In genomic region chr1:202348509-202349262, GRCh38 we compare ENCODE assay signal across 8 cellular contexts. TPM values are rescaled to one million over a fixed set of nuclear protein-coding genes. Genes with fewer than 3 reads are reported as not detected.
DNase-seq lines count a peak whose midpoint lies in the region; ATAC-seq and TF ChIP-seq lines count a peak whose summit lies in the region.

Gene PPP1R12B (plus strand): TSS chr1:202348699. CDS start chr1:202348852, 153 bp downstream.

- TF ChIP-seq CTCF in KMS-11 (conservative IDR thresholded peaks at IDR 0.05; ENCODE audit: low read depth, low read length) (no peak), Peyer's patch (IDR thresholded peaks at IDR 0.05) (peak in 1 of 6 experiments; percentile 1), esophagus muscularis mucosa (IDR thresholded peaks at IDR 0.05) (no peak)

- intact Hi-C loops in esophagus muscularis mucosa (cut with DNase I) = loop anchor here (10.0 kb wide), 3 partner anchors 66 to 276 kb away; no protein-coding TSS in a partner anchor

- H3K4me2 ChIP-seq in KMS-11 = peak within 1 kb of the TSS; percentile 67

- H3K79me2 ChIP-seq in KMS-11 (ENCODE audit: insufficient read depth, low read depth) = peaks cover 38% of the 10 kb centered on the region; the same call in 1 of the 2 replicates

- WGBS in esophagus muscularis mucosa = under 1% methylated on average over 23 of the region's 62 CpGs

- TF ChIP-seq EP300 in esophagus muscularis mucosa (IDR thresholded peaks at IDR 0.05) = no peak

- H3K9me3 ChIP-seq in Peyer's patch = no peaks in the 10 kb centered on the region
- no peaks in the 10 kb centered on the region for H3K9me3 ChIP-seq in esophagus muscularis mucosa

- H3K27ac ChIP-seq in KMS-11 (peak within 1 kb of the TSS; percentile 46), Peyer's patch (peak within 1 kb of the TSS; percentile 81 to 92 (median 85)), esophagus muscularis mucosa (replicated peaks in 1 of 4) (peak within 1 kb of the TSS; percentile 89 to 93 (median 92))

- H3K36me3 ChIP-seq in KMS-11 (ENCODE audit: insufficient read depth) = no peaks in the 10 kb centered on the region
- H3K36me3 ChIP-seq in Peyer's patch = no peaks in the 10 kb centered on the region
- H3K36me3 ChIP-seq in esophagus muscularis mucosa = no peaks in the 10 kb centered on the region

- H3K4me1 ChIP-seq in KMS-11 (ENCODE audit: low read depth, poor library complexity, severe bottlenecking) (peaks cover 31% of the 10 kb centered on the region), Peyer's patch (peaks cover 0 to 7% (median 2%) of the 10 kb centered on the region in 4 donors), esophagus muscularis mucosa (peaks cover 18 to 40% (median 36%) of the 10 kb centered on the region in 4 donors)

- H4K20me1 ChIP-seq in KMS-11 (ENCODE audit: insufficient read depth) = no peaks in the 10 kb centered on the region

- peak; percentile 96 for ATAC-seq in GM21737 (IDR thresholded peaks at IDR 0.05; ENCODE audit: unreplicated experiment)

- H3K27me3 ChIP-seq in KMS-11 (ENCODE audit: insufficient read depth, low read depth) (no peaks in the 10 kb centered on the region), Peyer's patch (no peaks in the 10 kb centered on the region), esophagus muscularis mucosa (no peaks in the 10 kb centered on the region)

- H3K4me3 ChIP-seq in KMS-11 (IDR thresholded peaks at IDR 0.05; ENCODE audit: insufficient read depth, low read depth, low read length) = peak within 1 kb of the TSS; percentile 85
- H3K4me3 ChIP-seq in Peyer's patch = peak within 1 kb of the TSS; percentile 70 to 97 (median 83)
- H3K4me3 ChIP-seq in esophagus muscularis mucosa = peak within 1 kb of the TSS; percentile 83 to 98 (median 93)

- TF ChIP-seq POLR2A in Peyer's patch (IDR thresholded peaks at IDR 0.05) (peak; percentile 41 to 59), esophagus muscularis mucosa (IDR thresholded peaks at IDR 0.05; ENCODE audit: low read depth) (peak; percentile 18)

- H2AFZ ChIP-seq in KMS-11 (ENCODE audit: low read depth) = peak within 1 kb of the TSS; percentile 92

- peak; percentile 99 for DNase-seq in DMS53 treated with DMSO at 0.1 percent for 48 hours (lab: John Stamatoyannopoulos, UW; ENCODE audit: unreplicated experiment)
- peak; percentile 95 to 99 (median 95) for DNase-seq in Peyer's patch
- peak; percentile 96 for DNase-seq in activated T-cell treated with anti-CD3 and anti-CD28 coated beads, Interleukin-2, amount 50 U/mL, for 48 hours
- DNase-seq in esophagus muscularis mucosa (ENCODE audit: extremely low spot score) = peak; percentile 99
- peak; percentile 100 for DNase-seq in myocyte (ENCODE audit: low read depth)
- DNase-seq in stimulated activated CD8-positive, alpha-beta memory T cell treated with anti-CD3 and anti-CD28 coated beads, Interleukin-7, amount 100 ng/mL, for 48 hours (ENCODE audit: extremely low read depth in 1 of 2, low read depth in 1 of 2) = peak; percentile 91 to 96

- peak within 1 kb of the TSS; percentile 81 for H3K9ac ChIP-seq in KMS-11

RNA-seq across cellular contexts. Expression of gene PPP1R12B, which starts in this region (rescaled TPM):
- total RNA-seq in Peyer's patch (100 to 1,000 TPM in 2 of 4 donors, 10 to 100 TPM in 2; 33.1 to 131 (median 90.8) TPM), esophagus muscularis mucosa (1,000 to 10,000 TPM in 2 of 4 donors, 100 to 1,000 TPM in 2; 692 to 1,262 (median 949) TPM), myocyte (72.2 and 81.0 TPM in 2 replicates)
- polyA plus RNA-seq in myocyte (2012) = 11.0 TPM

Comparison
In these comparisons a context has a peak if more than half of its experiments do, and no peak if none do; other contexts are left out.
1. Peak in every context shown above with its lines: DNase-seq, ATAC-seq, H3K4me3 ChIP-seq and H3K27ac ChIP-seq.